ENCODE assay signal across 12 cellular contexts in the genomic region with DNA sequence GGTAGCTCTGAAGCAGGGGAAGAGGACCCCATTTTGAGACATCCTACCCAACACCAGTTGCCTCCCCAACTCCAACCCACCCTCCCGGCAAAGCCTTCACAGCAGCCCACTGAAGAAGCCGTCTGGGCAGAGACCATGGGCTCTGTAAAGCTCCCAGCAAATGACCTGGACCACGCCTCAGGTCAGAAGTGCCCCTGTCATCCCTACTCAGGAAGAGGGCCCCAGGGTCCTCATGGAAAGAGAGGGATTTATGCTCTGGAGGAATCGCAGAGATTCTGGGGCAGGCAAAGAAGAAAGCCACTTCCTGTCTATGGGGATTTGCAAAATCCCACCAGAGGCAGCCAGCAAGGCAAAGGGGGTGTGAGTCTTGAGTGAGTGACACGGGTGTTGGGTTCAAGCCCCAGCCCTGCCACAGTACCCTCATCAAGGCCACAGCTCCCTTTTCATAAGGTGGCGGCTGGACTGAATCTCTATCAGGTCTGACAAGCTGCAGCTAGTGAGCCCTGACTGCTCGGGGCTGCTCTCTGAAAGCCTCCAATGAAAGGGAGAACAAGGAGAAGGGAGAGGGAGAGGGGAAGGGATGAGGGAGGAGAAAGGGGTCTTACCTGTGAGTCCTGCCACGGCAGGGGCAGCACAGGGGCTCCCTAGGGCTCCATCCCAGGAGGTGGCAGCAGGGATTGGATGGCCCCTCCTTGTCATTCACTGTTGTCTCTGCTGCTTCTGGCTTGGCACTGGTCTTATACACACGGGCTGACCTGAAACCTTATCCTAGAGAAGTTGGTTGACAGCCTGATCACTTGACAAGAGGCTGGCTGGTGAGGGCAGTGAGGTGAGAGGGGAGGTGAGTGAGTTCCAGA. TPM values are rescaled to one million over a fixed set of nuclear protein-coding genes. Genes with fewer than 3 reads are reported as not detected.
A peak's percentile ranks its signal among the peaks of the same experiment; 100 is the strongest.
DNase-seq lines count a peak whose midpoint lies in the region; ATAC-seq and TF ChIP-seq lines count a peak whose summit lies in the region.
"Had no signal": no experiment of that assay in that cellular context is flagged by ENCODE, and none has a peak within 500 bp of the region (broad histone marks: within the 10 kb centered on the region; RNA-seq: fewer than 3 reads in every experiment).

A gene with protein sequence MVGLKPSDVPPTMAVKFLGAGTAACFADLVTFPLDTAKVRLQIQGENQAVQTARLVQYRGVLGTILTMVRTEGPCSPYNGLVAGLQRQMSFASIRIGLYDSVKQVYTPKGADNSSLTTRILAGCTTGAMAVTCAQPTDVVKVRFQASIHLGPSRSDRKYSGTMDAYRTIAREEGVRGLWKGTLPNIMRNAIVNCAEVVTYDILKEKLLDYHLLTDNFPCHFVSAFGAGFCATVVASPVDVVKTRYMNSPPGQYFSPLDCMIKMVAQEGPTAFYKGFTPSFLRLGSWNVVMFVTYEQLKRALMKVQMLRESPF (minus strand): TSS at position 713 of the 857 bp plus-strand sequence. CDS start 2,043 bp downstream, outside the sequence.

- WGBS in body of pancreas, 2 donors = 69 to 74% methylated on average over 7 to 9 of the region's 9 CpGs

- peaks cover 0 to 9% of the 10 kb centered on the region in 2 donors for H3K36me3 Mint-ChIP-seq in activated naive CD4-positive, alpha-beta T cell treated with anti-CD3 and anti-CD28 coated beads, Interleukin-2, amount 50 U/mL, for 72 hours
- H3K36me3 Mint-ChIP-seq in activated CD8-positive, alpha-beta T cell treated with anti-CD3 and anti-CD28 coated beads, Interleukin-2, amount 10 ng/mL, durations not matched to agents 7 days and 5 days (ENCODE audit: low read depth) = peaks cover 17% of the 10 kb centered on the region

- H3K36me3 ChIP-seq in right atrium auricular region (peaks cover 8% of the 10 kb centered on the region), stomach smooth muscle (ENCODE audit: control insufficient read depth in 2 of 2, insufficient read depth in 2 of 2, low read length in 2 of 2) (peaks cover 2 to 11% of the 10 kb centered on the region in 2 donors), body of pancreas (replicated peaks in 1 of 2; ENCODE audit: insufficient read depth in 1 of 2, low read depth in 2 of 2) (no peaks in the 10 kb centered on the region)
- H3K36me3 ChIP-seq: uterus had no signal

- H3K27ac Mint-ChIP-seq in activated naive CD4-positive, alpha-beta T cell treated with anti-CD3 and anti-CD28 coated beads, Interleukin-2, amount 50 U/mL, for 72 hours = peak within 1 kb of the TSS; percentile 98 to 100
- H3K27ac Mint-ChIP-seq in activated CD8-positive, alpha-beta T cell treated with anti-CD3 and anti-CD28 coated beads, Interleukin-2, amount 10 ng/mL, durations not matched to agents 7 days and 5 days = peak within 1 kb of the TSS; percentile 76

- no peak for TF ChIP-seq POLR2A in body of pancreas (IDR thresholded peaks at IDR 0.05)

- intact Hi-C loops in body of pancreas (cut with DNase I) = no loop called here

- H3K27me3 ChIP-seq in right atrium auricular region (no peaks in the 10 kb centered on the region), stomach smooth muscle (ENCODE audit: control insufficient read depth in 1 of 2, insufficient read depth in 2 of 2, low read length in 2 of 2) (no peaks in the 10 kb centered on the region), body of pancreas (no peaks in the 10 kb centered on the region)
- H3K27me3 ChIP-seq: hepatocyte, uterus had no signal

- H3K4me1 ChIP-seq in right atrium auricular region (peaks cover 0 to 41% of the 10 kb centered on the region in 2 donors), stomach smooth muscle (ENCODE audit: control insufficient read depth, insufficient read depth, low read length) (peaks cover 9% of the 10 kb centered on the region), body of pancreas (no peaks in the 10 kb centered on the region)
- H3K4me1 ChIP-seq: uterus had no signal

- H3K9ac ChIP-seq in stomach smooth muscle (ENCODE audit: low read length in 2 of 2) = no peak within 1 kb of the TSS

- H3K4me3 Mint-ChIP-seq in activated CD8-positive, alpha-beta T cell treated with anti-CD3 and anti-CD28 coated beads, Interleukin-2, amount 10 ng/mL, durations not matched to agents 7 days and 5 days = no peak within 1 kb of the TSS

- H3K4me3 ChIP-seq in right atrium auricular region (no peak within 1 kb of the TSS), stomach smooth muscle (ENCODE audit: low read length in 2 of 2) (no peak within 1 kb of the TSS), body of pancreas (no peak within 1 kb of the TSS)
- H3K4me3 ChIP-seq: hepatocyte, uterus had no signal

- TF ChIP-seq CTCF in right atrium auricular region (IDR thresholded peaks at IDR 0.05) (no peak), body of pancreas (IDR thresholded peaks at IDR 0.05) (no peak)

- H3K9me3 Mint-ChIP-seq in activated naive CD4-positive, alpha-beta T cell treated with anti-CD3 and anti-CD28 coated beads, Interleukin-2, amount 50 U/mL, for 72 hours = peaks cover 0 to 4% of the 10 kb centered on the region in 2 donors
- no peaks in the 10 kb centered on the region for H3K9me3 Mint-ChIP-seq in activated CD8-positive, alpha-beta T cell treated with anti-CD3 and anti-CD28 coated beads, Interleukin-2, amount 10 ng/mL, durations not matched to agents 7 days and 5 days (ENCODE audit: insufficient read depth)

- POLR2A ChIA-PET in activated CD8-positive, alpha-beta T cell treated with anti-CD3 and anti-CD28 coated beads, Interleukin-2, amount 10 ng/mL, durations not matched to agents 7 days and 5 days (lab: Charles Lee) = interaction anchor here (1.0 to 2.9 kb wide), 6 partner anchors 13 to 162 kb away, joined by 3 to 33 read pairs (median 4); partner anchors contain the start of genes C2CD3, PPME1 and UCP2

- no peak for ATAC-seq in activated naive CD4-positive, alpha-beta T cell treated with anti-CD3 and anti-CD28 coated beads, Interleukin-2, amount 50 U/mL, for 72 hours
- no peak for ATAC-seq in activated CD8-positive, alpha-beta T cell treated with anti-CD3 and anti-CD28 coated beads, Interleukin-2, amount 10 ng/mL, durations not matched to agents 7 days and 5 days
- ATAC-seq in GM21447 (IDR thresholded peaks at IDR 0.05; ENCODE audit: unreplicated experiment) (no peak), HG03196 (IDR thresholded peaks at IDR 0.05; ENCODE audit: unreplicated experiment) (no peak), body of pancreas (no peak)

- H3K9me3 ChIP-seq in right atrium auricular region (no peaks in the 10 kb centered on the region), stomach smooth muscle (ENCODE audit: control insufficient read depth in 2 of 2, low read length in 2 of 2) (no peaks in the 10 kb centered on the region), body of pancreas (no peaks in the 10 kb centered on the region)
- H3K9me3 ChIP-seq: uterus had no signal

- peaks cover 82% of the 10 kb centered on the region for H3K4me1 Mint-ChIP-seq in activated CD8-positive, alpha-beta T cell treated with anti-CD3 and anti-CD28 coated beads, Interleukin-2, amount 10 ng/mL, durations not matched to agents 7 days and 5 days (ENCODE audit: low read depth)

- no peak for DNase-seq in activated naive CD4-positive, alpha-beta T cell treated with anti-CD3 and anti-CD28 coated beads, Interleukin-2, amount 50 U/mL, for 72 hours (ENCODE audit: low spot score in 2 of 2)
- DNase-seq in activated naive CD4-positive, alpha-beta T cell (lab: John Stamatoyannopoulos, UW) = no peak
- no peak for DNase-seq in activated CD8-positive, alpha-beta T cell treated with anti-CD3 and anti-CD28 coated beads, Interleukin-2, amount 10 ng/mL, durations not matched to agents 7 days and 5 days
- DNase-seq in right atrium auricular region (ENCODE audit: low spot score) = no peak
- no peak for DNase-seq in body of pancreas
- DNase-seq: mesendoderm, MV-4-11, uterus had no signal

- H3K27ac ChIP-seq in right atrium auricular region (peak within 1 kb of the TSS; percentile 55 to 70), stomach smooth muscle (ENCODE audit: low read length) (peak within 1 kb of the TSS; percentile 6), body of pancreas (no peak within 1 kb of the TSS)
- H3K27ac ChIP-seq: hepatocyte, uterus had no signal

- CTCF ChIA-PET in activated CD8-positive, alpha-beta T cell treated with anti-CD3 and anti-CD28 coated beads, Interleukin-2, amount 10 ng/mL, durations not matched to agents 7 days and 5 days (lab: Charles Lee) = interaction anchor here (1.0 to 2.3 kb wide), 5 partner anchors 11 to 45 kb away, joined by 3 to 7 read pairs (median 3); no protein-coding TSS in a partner anchor

- H3K27me3 Mint-ChIP-seq in activated CD8-positive, alpha-beta T cell treated with anti-CD3 and anti-CD28 coated beads, Interleukin-2, amount 10 ng/mL, durations not matched to agents 7 days and 5 days (ENCODE audit: low read depth) = no peaks in the 10 kb centered on the region

RNA-seq across cellular contexts. Expression of the gene that starts here (rescaled TPM):
- 1 to 10 TPM; 1.5 to 2.7 TPM for total RNA-seq in activated naive CD4-positive, alpha-beta T cell treated with anti-CD3 and anti-CD28 coated beads, Interleukin-2, amount 50 U/mL, for 72 hours
- 1 to 10 TPM; 2.9 TPM for total RNA-seq in activated CD8-positive, alpha-beta T cell treated with anti-CD3 and anti-CD28 coated beads, Interleukin-2, amount 10 ng/mL, durations not matched to agents 7 days and 5 days
- total RNA-seq in right atrium auricular region (1 to 10 TPM in 1 of 2 donors, under 1 TPM in 1; 0.37 to 1.1 TPM), body of pancreas (1 to 10 TPM; 1.6 to 2.3 TPM)

Comparison
In these comparisons a context has a peak if more than half of its experiments do, and no peak if none do; other contexts are left out.
1. H3K27ac ChIP-seq: peak in right atrium auricular region (2 of 2) and stomach smooth muscle (single experiment); none in body of pancreas (0 of 4).